ENCODE assay signal across 19 cellular contexts in the genomic region with DNA sequence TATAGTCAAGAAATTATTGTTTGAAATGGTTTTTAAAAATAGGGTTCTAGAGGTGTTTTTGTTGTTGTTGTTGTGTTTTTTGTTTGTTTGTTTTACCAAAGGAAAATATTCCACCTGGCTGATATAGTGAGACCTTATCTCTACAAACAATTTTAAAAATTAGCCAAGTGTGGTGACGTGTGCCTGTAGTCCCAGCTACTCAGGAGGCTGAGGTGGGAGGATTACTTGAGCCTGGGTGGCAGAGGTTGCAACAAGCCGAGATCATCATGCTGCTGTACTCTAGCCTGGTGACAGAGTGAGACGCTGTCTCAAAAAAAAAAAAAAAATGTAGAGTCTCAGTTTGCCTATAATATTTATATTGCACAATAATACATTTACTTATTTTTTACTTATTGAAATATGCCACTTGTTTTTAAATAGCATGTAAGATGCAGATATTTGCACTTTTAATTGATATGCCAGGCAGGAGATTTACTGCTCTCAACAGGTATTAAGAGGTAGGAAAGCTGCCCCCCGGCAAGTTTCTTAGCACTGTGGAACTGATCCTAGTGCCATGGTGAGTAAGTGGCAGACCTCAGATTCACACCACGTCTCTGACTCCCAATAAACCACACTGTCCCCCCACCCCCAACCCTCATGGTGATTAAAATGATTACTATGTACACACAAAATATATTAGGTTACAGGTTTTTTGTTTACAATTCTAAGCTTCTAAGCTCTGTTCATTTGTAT.
DNase-seq lines count a peak whose midpoint lies in the region; ATAC-seq and TF ChIP-seq lines count a peak whose summit lies in the region.
"Had no signal": no experiment of that assay in that cellular context is flagged by ENCODE, and none has a peak within 500 bp of the region (broad histone marks: within the 10 kb centered on the region; RNA-seq: fewer than 3 reads in every experiment).

No MANE protein-coding gene starts in this region.

- no peaks in the 10 kb centered on the region for H3K27me3 Mint-ChIP-seq in osteocyte (ENCODE audit: unreplicated experiment)

- peak overlapping the region; percentile 5; the same call in 1 of the 2 replicates for H3K27ac ChIP-seq in Panc1 (ENCODE audit: low read length)
- H3K27ac ChIP-seq: cardiac muscle cell, dorsolateral prefrontal cortex, thyroid gland had no signal

- DNase-seq in HEK293T (ENCODE audit: extremely low spot score): no peak
- DNase-seq in NCI-H1436 treated with DMSO at 0.1 percent for 48 hours (lab: John Stamatoyannopoulos, UW): peak; percentile 31
- no peak for DNase-seq in Panc1 (ENCODE audit: low read depth, low spot score)
- DNase-seq in osteocyte (ENCODE audit: extremely low spot score, unreplicated experiment): no peak
- DNase-seq in HuH-7.5 (ENCODE audit: low spot score): no peak
- DNase-seq: AML-193; dorsolateral prefrontal cortex; head of caudate nucleus; naive thymus-derived CD4-positive, alpha-beta T cell; NCI-H2171; SIG-M5; thyroid gland had no signal

- POLR2A ChIA-PET in HEK293T (lab: Yijun Ruan, JAX): no interaction called here
- POLR2A ChIA-PET in Panc1 (lab: Charles Lee): interaction anchor here (0.6 kb wide), 1 partner anchor 140 kb away, joined by 4 read pairs; no protein-coding TSS in a partner anchor

- peaks cover 49% of the 10 kb centered on the region for H3K4me1 ChIP-seq in Panc1 (ENCODE audit: control insufficient read depth, insufficient read depth, low read length)

- no TSS peak for BruUV-seq in Panc1 (replicated peaks; lab: Mats Ljungman, UMichigan)

- CTCF ChIA-PET in HEK293T (lab: Yijun Ruan, JAX): no interaction called here
- CTCF ChIA-PET in Panc1 (lab: Charles Lee): interaction anchor here (0.6 kb wide), 1 partner anchor 127 kb away, joined by 3 read pairs; no protein-coding TSS in a partner anchor

- ATAC-seq in Panc1 (no peak), HG03520 (IDR thresholded peaks at IDR 0.05; ENCODE audit: unreplicated experiment) (no peak), HG03280 (IDR thresholded peaks at IDR 0.05; ENCODE audit: unreplicated experiment) (no peak), HG02970 (IDR thresholded peaks at IDR 0.05; ENCODE audit: low FRiP score, unreplicated experiment) (no peak)
- ATAC-seq: activated T-helper 17 cell treated with anti-CD3 and anti-CD28 coated beads, Interleukin-2, amount 50 U/mL, for 72 hours; GM12878; naive thymus-derived CD4-positive, alpha-beta T cell; stimulated activated effector memory CD8-positive, alpha-beta T cell treated with anti-CD3 and anti-CD28 coated beads, Interleukin-12 subunit alpha, Interleukin-12 subunit beta, amount 100 ng/mL, for 72 hours had no signal

- in situ Hi-C loops in Panc1 (cut with HindIII; ENCODE audit: low pct_unique_long_range_greater_than_20kb, low sequenced_read_pairs): no loop called here

- H3K27ac Mint-ChIP-seq in osteocyte (ENCODE audit: unreplicated experiment): peak overlapping the region; percentile 48
- H3K27ac Mint-ChIP-seq: activated T-helper 17 cell treated with anti-CD3 and anti-CD28 coated beads, Interleukin-2, amount 50 U/mL, for 72 hours; naive thymus-derived CD4-positive, alpha-beta T cell; stimulated activated effector memory CD8-positive, alpha-beta T cell treated with anti-CD3 and anti-CD28 coated beads, Interleukin-12 subunit alpha, Interleukin-12 subunit beta, amount 100 ng/mL, for 72 hours had no signal

- no peaks in the 10 kb centered on the region for H3K9me3 ChIP-seq in Panc1 (ENCODE audit: control insufficient read depth, insufficient read depth, low read depth, low read length)
- H3K9me3 ChIP-seq: thyroid gland had no signal

- H3K4me3 ChIP-seq in Panc1 (ENCODE audit: low read depth in 2 of 2, low read length in 2 of 2): no peak overlapping the region
- H3K4me3 ChIP-seq: cardiac muscle cell, dorsolateral prefrontal cortex, GM12878, thyroid gland had no signal

- H3K9me3 Mint-ChIP-seq in osteocyte (ENCODE audit: unreplicated experiment): no peaks in the 10 kb centered on the region
- H3K9me3 Mint-ChIP-seq: activated T-helper 17 cell treated with anti-CD3 and anti-CD28 coated beads, Interleukin-2, amount 50 U/mL, for 72 hours; stimulated activated effector memory CD8-positive, alpha-beta T cell treated with anti-CD3 and anti-CD28 coated beads, Interleukin-12 subunit alpha, Interleukin-12 subunit beta, amount 100 ng/mL, for 72 hours had no signal

- intact Hi-C loops in Panc1 (cut with micrococcal nuclease; ENCODE audit: unreplicated experiment): no loop called here

- peaks cover 9% of the 10 kb centered on the region for H3K36me3 Mint-ChIP-seq in osteocyte (ENCODE audit: unreplicated experiment)
- H3K36me3 Mint-ChIP-seq: naive thymus-derived CD4-positive, alpha-beta T cell; stimulated activated effector memory CD8-positive, alpha-beta T cell treated with anti-CD3 and anti-CD28 coated beads, Interleukin-12 subunit alpha, Interleukin-12 subunit beta, amount 100 ng/mL, for 72 hours had no signal

- no peak overlapping the region for H3K4me3 Mint-ChIP-seq in osteocyte (ENCODE audit: unreplicated experiment)
- H3K4me3 Mint-ChIP-seq: activated T-helper 17 cell treated with anti-CD3 and anti-CD28 coated beads, Interleukin-2, amount 50 U/mL, for 72 hours; naive thymus-derived CD4-positive, alpha-beta T cell; stimulated activated effector memory CD8-positive, alpha-beta T cell treated with anti-CD3 and anti-CD28 coated beads, Interleukin-12 subunit alpha, Interleukin-12 subunit beta, amount 100 ng/mL, for 72 hours had no signal

- TF ChIP-seq CTCF in Panc1 (IDR thresholded peaks at IDR 0.05) (no peak), osteocyte (IDR thresholded peaks at IDR 0.05) (no peak)

- H3K4me1 Mint-ChIP-seq in osteocyte (ENCODE audit: unreplicated experiment): peaks cover 63% of the 10 kb centered on the region

- H3K27me3 ChIP-seq in Panc1 (ENCODE audit: control insufficient read depth, insufficient read depth, low read length): no peaks in the 10 kb centered on the region
- H3K27me3 ChIP-seq: cardiac muscle cell, dorsolateral prefrontal cortex, thyroid gland had no signal

- no peaks in the 10 kb centered on the region for H3K36me3 ChIP-seq in Panc1 (ENCODE audit: control insufficient read depth, insufficient read depth, low read length)
- H3K36me3 ChIP-seq: cardiac muscle cell, thyroid gland had no signal

TF ChIP-seq in HEK293T, 16 proteins besides CTCF, POLR2A, EP300 and RAD21:
- no peak for TF ChIP-seq TARDBP (IDR thresholded peaks at IDR 0.05)
- TF ChIP-seq, protein P1, sequence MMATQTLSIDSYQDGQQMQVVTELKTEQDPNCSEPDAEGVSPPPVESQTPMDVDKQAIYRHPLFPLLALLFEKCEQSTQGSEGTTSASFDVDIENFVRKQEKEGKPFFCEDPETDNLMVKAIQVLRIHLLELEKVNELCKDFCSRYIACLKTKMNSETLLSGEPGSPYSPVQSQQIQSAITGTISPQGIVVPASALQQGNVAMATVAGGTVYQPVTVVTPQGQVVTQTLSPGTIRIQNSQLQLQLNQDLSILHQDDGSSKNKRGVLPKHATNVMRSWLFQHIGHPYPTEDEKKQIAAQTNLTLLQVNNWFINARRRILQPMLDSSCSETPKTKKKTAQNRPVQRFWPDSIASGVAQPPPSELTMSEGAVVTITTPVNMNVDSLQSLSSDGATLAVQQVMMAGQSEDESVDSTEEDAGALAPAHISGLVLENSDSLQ (IDR thresholded peaks at IDR 0.05): peak; percentile 77
